Comparison of ENCODE assay signal across 16 cellular contexts in genomic region chr7:115116773-115117715, GRCh38.
DNase-seq lines count a peak whose midpoint lies in the region; ATAC-seq and TF ChIP-seq lines count a peak whose summit lies in the region.
"Had no signal": no experiment of that assay in that cellular context is flagged by ENCODE, and none has a peak within 500 bp of the region (broad histone marks: within the 10 kb centered on the region; RNA-seq: fewer than 3 reads in every experiment).

No MANE protein-coding gene starts in this region.

- H3K4me1 ChIP-seq in CD8-positive, alpha-beta T cell (ENCODE audit: insufficient read depth, low read length) = no peaks in the 10 kb centered on the region
- H3K4me1 ChIP-seq: colonic mucosa, gastroesophageal sphincter, Peyer's patch had no signal

- no peaks in the 10 kb centered on the region for H3K36me3 Mint-ChIP-seq in CD8-positive, alpha-beta T cell
- H3K36me3 Mint-ChIP-seq in T-cell = no peaks in the 10 kb centered on the region
- H3K36me3 Mint-ChIP-seq: memory B cell had no signal

- intact Hi-C loops in CD8-positive, alpha-beta T cell (cut with DNase I, micrococcal nuclease) = no loop called here

- H3K4me3 Mint-ChIP-seq in CD8-positive, alpha-beta T cell = no peak overlapping the region
- no peak overlapping the region for H3K4me3 Mint-ChIP-seq in T-cell
- H3K4me3 Mint-ChIP-seq: memory B cell had no signal

- no peak overlapping the region for H3K27ac Mint-ChIP-seq in CD8-positive, alpha-beta T cell
- H3K27ac Mint-ChIP-seq in T-cell = no peak overlapping the region
- H3K27ac Mint-ChIP-seq: memory B cell had no signal

- H3K9me3 ChIP-seq in CD8-positive, alpha-beta T cell (ENCODE audit: low read length) = no peaks in the 10 kb centered on the region
- H3K9me3 ChIP-seq: colonic mucosa, gastroesophageal sphincter, Peyer's patch had no signal

- POLR2A ChIA-PET in CD8-positive, alpha-beta T cell (lab: Charles Lee) = no interaction called here
- POLR2A ChIA-PET in T-cell (lab: Charles Lee) = no interaction called here

- no peak overlapping the region for H3K27ac ChIP-seq in CD8-positive, alpha-beta T cell (ENCODE audit: low read depth, low read length)
- H3K27ac ChIP-seq: colonic mucosa, gastroesophageal sphincter, Peyer's patch had no signal

- H3K4me3 ChIP-seq in CD8-positive, alpha-beta T cell (ENCODE audit: low read depth, low read length) = no peak overlapping the region
- H3K4me3 ChIP-seq: colonic mucosa, gastroesophageal sphincter, Peyer's patch had no signal

- no peak for TF ChIP-seq CTCF in CD8-positive, alpha-beta T cell (IDR thresholded peaks at IDR 0.05)

- DNase-seq in Caki2 (ENCODE audit: low read depth) (peak; percentile 67), NCI-H69 (lab: John Stamatoyannopoulos, UW) (peak; percentile 27), left kidney (ENCODE audit: low read depth, low spot score) (peak; percentile 36), NCI-H226 (no peak), NCI-H2227 treated with DMSO at 0.1 percent for 48 hours (lab: John Stamatoyannopoulos, UW) (no peak), T-cell (no peak)
- DNase-seq in CD8-positive, alpha-beta T cell = no peak
- DNase-seq: activated CD4-positive, alpha-beta T cell treated with anti-CD3 and anti-CD28 coated beads, Interleukin-2, amount 50 U/mL, for 1 hour; activated naive CD4-positive, alpha-beta T cell treated with anti-CD3 and anti-CD28 coated beads, Interleukin-2, amount 50 U/mL, for 16 hours; activated T-cell treated with anti-CD3 and anti-CD28 coated beads, Interleukin-2, amount 50 U/mL, for 1 hour; colonic mucosa; NCI-H2029 treated with DMSO at 0.1 percent for 48 hours; Peyer's patch had no signal

- CTCF ChIA-PET in CD8-positive, alpha-beta T cell (lab: Charles Lee) = no interaction called here
- CTCF ChIA-PET in T-cell (lab: Charles Lee) = no interaction called here

- H3K27me3 ChIP-seq in CD8-positive, alpha-beta T cell (ENCODE audit: insufficient read depth, low read length) = no peaks in the 10 kb centered on the region
- H3K27me3 ChIP-seq: colonic mucosa, gastroesophageal sphincter, Peyer's patch had no signal

- H3K36me3 ChIP-seq in CD8-positive, alpha-beta T cell (ENCODE audit: insufficient read depth, low read length) = no peaks in the 10 kb centered on the region
- H3K36me3 ChIP-seq: colonic mucosa, gastroesophageal sphincter, Peyer's patch had no signal

- peaks cover under 1% of the 10 kb centered on the region for H3K4me1 Mint-ChIP-seq in CD8-positive, alpha-beta T cell (ENCODE audit: low read depth)
- peaks cover 4 to 6% (median 6%) of the 10 kb centered on the region in 3 donors for H3K4me1 Mint-ChIP-seq in T-cell
- H3K4me1 Mint-ChIP-seq: memory B cell had no signal

- peak; percentile 57 for ATAC-seq in GM21423 (IDR thresholded peaks at IDR 0.05; ENCODE audit: unreplicated experiment)
- ATAC-seq in CD8-positive, alpha-beta T cell = no peak
- no peak for ATAC-seq in T-cell (replicated peaks in 1 of 4)
- ATAC-seq: gastroesophageal sphincter had no signal

- no peaks in the 10 kb centered on the region for H3K9me3 Mint-ChIP-seq in CD8-positive, alpha-beta T cell
- H3K9me3 Mint-ChIP-seq in T-cell = peaks cover 0 to under 1% (median 0%) of the 10 kb centered on the region in 3 donors
- H3K9me3 Mint-ChIP-seq: memory B cell had no signal

- peaks cover 3% of the 10 kb centered on the region for H3K27me3 Mint-ChIP-seq in CD8-positive, alpha-beta T cell (ENCODE audit: low read depth)
- no peaks in the 10 kb centered on the region for H3K27me3 Mint-ChIP-seq in T-cell

- in situ Hi-C loops in Caki2 (cut with HindIII; ENCODE audit: low pct_unique_long_range_greater_than_20kb, low sequenced_read_pairs) = no loop called here

Comparison
In these comparisons a context has a peak if more than half of its experiments do, and no peak if none do; other contexts are left out.
1. DNase-seq: peak in Caki2 (single experiment), NCI-H69 (single experiment) and left kidney (single experiment); none in CD8-positive, alpha-beta T cell (0 of 7), NCI-H226 (single experiment), NCI-H2227 treated with DMSO at 0.1 percent for 48 hours (single experiment) and T-cell (0 of 34).